ENCODE assay signal across 31 cellular contexts in genomic region chr13:110834572-110834971, GRCh38.
"Had no signal": no experiment of that assay in that cellular context is flagged by ENCODE, and none has a peak within 500 bp of the region (broad histone marks: within the 10 kb centered on the region; RNA-seq: fewer than 3 reads in every experiment).

No MANE protein-coding gene starts in this region.

- H3K27ac Mint-ChIP-seq: immature natural killer cell; mesothelial cell of epicardium; naive thymus-derived CD4-positive, alpha-beta T cell; natural killer cell treated with Interleukin-12 subunit alpha and Interleukin-12 subunit beta and Interleukin-15 and Interleukin-18, amount 100 ng/mL, for 72 hours; stimulated activated naive B cell treated with anti-CD40 and anti-IgM and Interleukin-4, amounts not matched to agents 10 μg/mL and 1 μg/mL and 100 μg/mL, for 72 hours had no signal

- H3K4me1 ChIP-seq: left lung, lower lobe of right lung, pancreas, thyroid gland, transverse colon, upper lobe of left lung, vagina had no signal

- H3K4me3 Mint-ChIP-seq: immature natural killer cell; mesothelial cell of epicardium; naive thymus-derived CD4-positive, alpha-beta T cell; natural killer cell treated with Interleukin-12 subunit alpha and Interleukin-12 subunit beta and Interleukin-15 and Interleukin-18, amount 100 ng/mL, for 72 hours; stimulated activated naive B cell treated with anti-CD40 and anti-IgM and Interleukin-4, amounts not matched to agents 10 μg/mL and 1 μg/mL and 100 μg/mL, for 72 hours had no signal

- DNase-seq: hippocampal formation; immature natural killer cell; kidney; left colon; left lung; lower lobe of right lung; mammary epithelial cell; mesenchymal stem cell; naive thymus-derived CD4-positive, alpha-beta T cell; nucleus accumbens; pancreas; retina; right cardiac atrium; stimulated activated CD4-positive, alpha-beta T cell treated with anti-CD3 and anti-CD28 coated beads, Interleukin-12 subunit alpha, Interleukin-12 subunit beta, amount 100 ng/mL, for 4 hours; stimulated activated CD4-positive, alpha-beta T cell treated with anti-CD3 and anti-CD28 coated beads, Interleukin-15, amount 100 ng/mL, for 24 hours; stimulated activated CD4-positive, alpha-beta T cell treated with anti-CD3 and anti-CD28 coated beads, Interleukin-2, amount 100 ng/mL, for 24 hours; stimulated activated CD4-positive, alpha-beta T cell treated with anti-CD3 and anti-CD28 coated beads, Interleukin-4, amount 100 ng/mL, for 1 hour; stimulated activated naive B cell treated with anti-CD40 and anti-IgM and Interleukin-4, amounts not matched to agents 10 μg/mL and 1 μg/mL and 100 μg/mL, for 72 hours; stimulated activated naive CD8-positive, alpha-beta T cell treated with anti-CD3 and anti-CD28 coated beads, Interleukin-15, Interleukin-2, amounts not matched to agents 100 U/mL and 50 U/mL, for 24 hours; stomach; testis; thyroid gland; transverse colon; upper lobe of left lung had no signal

- H3K27me3 ChIP-seq: pancreas, testis, thyroid gland, transverse colon, upper lobe of left lung, vagina had no signal

- H3K9me3 ChIP-seq: left lung, lower lobe of right lung, pancreas, prostate gland, stomach, testis, thyroid gland, transverse colon, upper lobe of left lung, vagina had no signal

- H3K4me3 ChIP-seq: left lung, lower lobe of right lung, pancreas, prostate gland, skin epidermis, stomach, testis, thyroid gland, transverse colon, upper lobe of left lung, vagina had no signal

- FAIRE-seq: islet of Langerhans, kidney, pancreas had no signal

- H3K36me3 Mint-ChIP-seq: immature natural killer cell; mesothelial cell of epicardium; naive thymus-derived CD4-positive, alpha-beta T cell; natural killer cell treated with Interleukin-12 subunit alpha and Interleukin-12 subunit beta and Interleukin-15 and Interleukin-18, amount 100 ng/mL, for 72 hours; stimulated activated naive B cell treated with anti-CD40 and anti-IgM and Interleukin-4, amounts not matched to agents 10 μg/mL and 1 μg/mL and 100 μg/mL, for 72 hours had no signal

- H3K36me3 ChIP-seq: left lung, lower lobe of right lung, pancreas, prostate gland, stomach, thyroid gland, transverse colon, upper lobe of left lung, vagina had no signal

- H3K9me3 Mint-ChIP-seq: mesothelial cell of epicardium; natural killer cell treated with Interleukin-12 subunit alpha and Interleukin-12 subunit beta and Interleukin-15 and Interleukin-18, amount 100 ng/mL, for 72 hours; stimulated activated naive B cell treated with anti-CD40 and anti-IgM and Interleukin-4, amounts not matched to agents 10 μg/mL and 1 μg/mL and 100 μg/mL, for 72 hours had no signal

- H3K27ac ChIP-seq: left lung, lower lobe of right lung, pancreas, prostate gland, skin epidermis, stomach, thyroid gland, transverse colon, upper lobe of left lung, vagina had no signal

- ATAC-seq: left colon; left lung; lower lobe of right lung; naive thymus-derived CD4-positive, alpha-beta T cell; natural killer cell treated with Interleukin-12 subunit alpha and Interleukin-12 subunit beta and Interleukin-15 and Interleukin-18, amount 100 ng/mL, for 72 hours; pancreas; right cardiac atrium; sciatic nerve; stimulated activated naive B cell treated with anti-CD40 and anti-IgM and Interleukin-4, amounts not matched to agents 10 μg/mL and 1 μg/mL and 100 μg/mL, for 72 hours; stimulated activated naive CD8-positive, alpha-beta T cell treated with anti-CD3 and anti-CD28 coated beads, Interleukin-15, Interleukin-2, amounts not matched to agents 100 U/mL and 50 U/mL, for 24 hours had no signal

- H3K4me1 Mint-ChIP-seq: immature natural killer cell; stimulated activated naive B cell treated with anti-CD40 and anti-IgM and Interleukin-4, amounts not matched to agents 10 μg/mL and 1 μg/mL and 100 μg/mL, for 72 hours had no signal
